22 cellular contexts compared by ENCODE assay signal in genomic region chr3:186359078-186359477, GRCh38.
"Had no signal": no experiment of that assay in that cellular context is flagged by ENCODE, and none has a peak within 500 bp of the region (broad histone marks: within the 10 kb centered on the region; RNA-seq: fewer than 3 reads in every experiment).

No MANE protein-coding gene starts in this region.

- ATAC-seq: activated CD8-positive, alpha-beta T cell treated with anti-CD3 and anti-CD28 coated beads, Interleukin-2, amount 10 ng/mL, durations not matched to agents 7 days and 5 days; activated T-cell treated with anti-CD3 and anti-CD28 coated beads, Interleukin-2, amount 50 U/mL, for 4 hours; effector memory CD8-positive, alpha-beta T cell; foreskin keratinocyte; left ventricle myocardium superior; natural killer cell; pancreas; stimulated activated memory B cell treated with anti-CD40 and anti-IgM and Interleukin-4, amounts not matched to agents 10 μg/mL and 1 μg/mL and 100 μg/mL, for 72 hours; T-cell had no signal

- DNase-seq: activated CD4-positive, alpha-beta T cell treated with anti-CD3 and anti-CD28 coated beads, Interleukin-2, amount 10 ng/mL, durations not matched to agents 24 days and 14 days; activated CD8-positive, alpha-beta T cell treated with anti-CD3 and anti-CD28 coated beads, Interleukin-2, amount 10 ng/mL, durations not matched to agents 7 days and 5 days; activated naive CD4-positive, alpha-beta T cell treated with anti-CD3 and anti-CD28 coated beads, Interleukin-2, amount 50 U/mL, for 16 hours; activated T-cell treated with anti-CD3 and anti-CD28 coated beads, Interleukin-2, amount 50 U/mL, for 4 hours; aorta; cortex of kidney; effector memory CD8-positive, alpha-beta T cell; foreskin keratinocyte; hypothalamus; kidney; left ventricle myocardium superior; mesendoderm; natural killer cell; pancreas; sigmoid colon; spleen; stimulated activated CD4-positive, alpha-beta T cell treated with anti-CD3 and anti-CD28 coated beads, Interleukin-4, amount 100 ng/mL, for 4 hours; T-cell; T-helper 9 cell; upper lobe of left lung had no signal

- H3K27me3 ChIP-seq: pancreas, sigmoid colon had no signal

- H3K9me3 ChIP-seq: pancreas, sigmoid colon, spleen, thoracic aorta, upper lobe of left lung had no signal

- H3K4me1 ChIP-seq: foreskin keratinocyte had no signal

- H3K27ac ChIP-seq: foreskin keratinocyte, pancreas, thoracic aorta, upper lobe of left lung had no signal

- H3K4me3 ChIP-seq: pancreas, sigmoid colon, spleen, thoracic aorta had no signal

- H3K36me3 ChIP-seq: pancreas, sigmoid colon, spleen, thoracic aorta, upper lobe of left lung had no signal
